Comparison of ENCODE assay signal across 8 cellular contexts in genomic region chr1:109213824-109214693, GRCh38. TPM values are rescaled to one million over a fixed set of nuclear protein-coding genes. Genes with fewer than 3 reads are reported as not detected.
DNase-seq lines count a peak whose midpoint lies in the region; TF ChIP-seq lines count a peak whose summit lies in the region.

Gene SARS1, plus strand, starts transcription at chr1:109213918. Its CDS starts 75 bp downstream, at chr1:109213993.

- H3K27ac Mint-ChIP-seq in neural crest cell (ENCODE audit: unreplicated experiment) = peak within 1 kb of the TSS; percentile 95

- H3K4me3 ChIP-seq in LNCaP clone FGC (ENCODE audit: low read depth, low read length) = peak within 1 kb of the TSS; percentile 93
- H3K4me3 ChIP-seq in fibroblast of villous mesenchyme (ENCODE audit: low read depth, low read length) = peak within 1 kb of the TSS; percentile 100
- H3K4me3 ChIP-seq in stomach smooth muscle (ENCODE audit: low read length in 2 of 2) = peak within 1 kb of the TSS; percentile 88 to 100

- no peaks in the 10 kb centered on the region for H3K9me3 ChIP-seq in stomach smooth muscle (ENCODE audit: control insufficient read depth in 2 of 2, low read length in 2 of 2)

- peak within 1 kb of the TSS; percentile 95 to 97 for H3K9ac ChIP-seq in stomach smooth muscle (ENCODE audit: low read length in 2 of 2)

- peaks cover 0 to 4% of the 10 kb centered on the region in 2 donors for H3K36me3 ChIP-seq in stomach smooth muscle (ENCODE audit: control insufficient read depth in 2 of 2, insufficient read depth in 2 of 2, low read length in 2 of 2)

- TF ChIP-seq CTCF in LNCaP clone FGC (IDR thresholded peaks at IDR 0.05; ENCODE audit: control insufficient read depth, extremely low read depth, insufficient read depth) = no peak
- no peak for TF ChIP-seq CTCF in fibroblast of villous mesenchyme (IDR thresholded peaks at IDR 0.05; ENCODE audit: insufficient read depth, low read depth, low read length)
- TF ChIP-seq CTCF in neural crest cell (conservative IDR thresholded peaks at IDR 0.05) = no peak

- DNase-seq in ELF-1 (ENCODE audit: low read depth, low spot score) (peak; percentile 89), GOT3 (lab: John Stamatoyannopoulos, UW) (peak; percentile 11), LNCaP clone FGC (ENCODE audit: low read depth) (peak; percentile 39), SHP77 treated with DMSO at 0.1 percent for 48 hours (lab: John Stamatoyannopoulos, UW) (peak; percentile 55), activated gamma-delta T cell (lab: John Stamatoyannopoulos, UW) (peak; percentile 73), fibroblast of villous mesenchyme (ENCODE audit: low read depth) (peak; percentile 85), neural crest cell (ENCODE audit: low read depth, low spot score) (peak; percentile 85)

- H3K4me3 Mint-ChIP-seq in neural crest cell = peak within 1 kb of the TSS; percentile 90

- H3K27ac ChIP-seq in stomach smooth muscle (ENCODE audit: low read length) = peak within 1 kb of the TSS; percentile 90

- no peaks in the 10 kb centered on the region for H3K27me3 ChIP-seq in stomach smooth muscle (ENCODE audit: control insufficient read depth in 1 of 2, insufficient read depth in 2 of 2, low read length in 2 of 2)

- H3K36me3 Mint-ChIP-seq in neural crest cell (ENCODE audit: low read depth) = peaks cover 7% of the 10 kb centered on the region

- H3K9me3 Mint-ChIP-seq in neural crest cell = no peaks in the 10 kb centered on the region

- peaks cover 14% of the 10 kb centered on the region for H3K4me1 ChIP-seq in stomach smooth muscle (ENCODE audit: control insufficient read depth, insufficient read depth, low read length)

- H3K27me3 Mint-ChIP-seq in neural crest cell (ENCODE audit: low read depth) = peaks cover 3% of the 10 kb centered on the region

- peaks cover 32% of the 10 kb centered on the region for H3K4me1 Mint-ChIP-seq in neural crest cell

RNA-seq across cellular contexts. Expression of gene SARS1, which starts in this region (rescaled TPM):
- 235 and 310 TPM in 2 replicates for total RNA-seq in fibroblast of villous mesenchyme
- total RNA-seq in neural crest cell = 156 and 158 TPM in 2 replicates

Comparison
In these comparisons a context has a peak if more than half of its experiments do, and no peak if none do; other contexts are left out.
1. Peak in every context shown above with its lines: DNase-seq, H3K4me3 ChIP-seq and H3K27ac ChIP-seq.
2. DNase-seq: peak in every context shown above with its lines; median percentile 89 in ELF-1; 85 in fibroblast of villous mesenchyme; 85 in neural crest cell; 73 in activated gamma-delta T cell; 55 in SHP77 treated with DMSO at 0.1 percent for 48 hours; 39 in LNCaP clone FGC; 11 in GOT3.